ENCODE assay signal across 8 cellular contexts in the genomic region with DNA sequence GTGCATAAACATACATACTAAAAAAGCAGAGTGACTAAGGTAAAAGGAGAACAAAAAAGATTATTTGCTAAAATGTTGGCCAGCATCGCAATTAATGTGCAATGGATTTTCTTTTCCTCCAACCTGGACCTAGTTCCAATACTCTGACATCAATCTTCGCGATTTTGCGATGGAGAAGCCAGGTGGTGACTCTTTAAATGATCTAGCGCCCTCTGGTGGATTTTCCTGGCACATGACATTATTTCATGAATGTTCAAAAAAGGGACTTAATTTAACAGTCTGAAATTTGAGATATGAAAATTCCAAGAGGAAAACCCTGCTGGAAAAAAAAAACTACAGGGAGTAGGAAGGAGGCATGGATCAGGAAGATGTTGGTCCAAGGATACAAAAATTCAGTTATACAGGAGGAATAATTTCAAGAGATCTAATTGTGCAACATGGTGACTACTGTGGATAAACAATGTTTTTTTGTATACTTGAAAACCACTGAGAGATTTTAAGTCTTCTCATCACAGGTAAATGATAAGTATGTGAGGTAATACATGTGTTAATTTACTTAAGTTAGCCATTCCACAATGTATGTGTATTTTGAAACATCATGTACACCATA. TPM values are rescaled to one million over a fixed set of nuclear protein-coding genes. Genes with fewer than 3 reads are reported as not detected.
DNase-seq lines count a peak whose midpoint lies in the region; ATAC-seq, FAIRE-seq and TF ChIP-seq lines count a peak whose summit lies in the region.

No MANE protein-coding gene starts in this region.

- H3K4me3 Mint-ChIP-seq in activated T-cell treated with anti-CD3 and anti-CD28 coated beads, Interleukin-2, amount 50 U/mL, for 4 hours: no peak overlapping the region

- H3K9me3 Mint-ChIP-seq in activated T-cell treated with anti-CD3 and anti-CD28 coated beads, Interleukin-2, amount 50 U/mL, for 4 hours: no peaks in the 10 kb centered on the region

- no peaks in the 10 kb centered on the region for H3K36me3 ChIP-seq in pancreas

- peak; percentile 77 for TF ChIP-seq CTCF in fibroblast of villous mesenchyme (IDR thresholded peaks at IDR 0.05; ENCODE audit: insufficient read depth, low read depth, low read length)
- peak; percentile 52 to 78 (median 68) for TF ChIP-seq CTCF in pancreas (IDR thresholded peaks at IDR 0.05)

- DNase-seq in DMS153 (lab: John Stamatoyannopoulos, UW): peak; percentile 41
- peak; percentile 74 for DNase-seq in HS-5 (ENCODE audit: low read depth)
- peak; percentile 15 to 54 for DNase-seq in NOMO-1 (lab: John Stamatoyannopoulos, UW; ENCODE audit: unreplicated experiment in 2 of 2)
- DNase-seq in activated T-cell treated with anti-CD3 and anti-CD28 coated beads, Interleukin-2, amount 50 U/mL, for 4 hours: peak; percentile 40
- peak; percentile 84 for DNase-seq in fibroblast of villous mesenchyme (ENCODE audit: low read depth)
- peak in 4 of 6 donors; percentile 43 to 75 (median 62) for DNase-seq in pancreas

- peaks cover 44% of the 10 kb centered on the region for H3K27me3 Mint-ChIP-seq in activated T-cell treated with anti-CD3 and anti-CD28 coated beads, Interleukin-2, amount 50 U/mL, for 4 hours (ENCODE audit: low read depth)

- WGBS in pancreas, 2 donors: 0% methylated on average over 5 of the region's 5 CpGs

- no peaks in the 10 kb centered on the region for H3K9me3 ChIP-seq in pancreas

- no peak for ATAC-seq in activated T-cell treated with anti-CD3 and anti-CD28 coated beads, Interleukin-2, amount 50 U/mL, for 4 hours
- ATAC-seq in pancreas: peak; percentile 53 to 69 (median 64)
- no peak for ATAC-seq in GM21447 (IDR thresholded peaks at IDR 0.05; ENCODE audit: unreplicated experiment)
- ATAC-seq in HG03159 (IDR thresholded peaks at IDR 0.05; ENCODE audit: unreplicated experiment): no peak

- H3K36me3 Mint-ChIP-seq in activated T-cell treated with anti-CD3 and anti-CD28 coated beads, Interleukin-2, amount 50 U/mL, for 4 hours (ENCODE audit: insufficient read depth): no peaks in the 10 kb centered on the region

- no peak overlapping the region for H3K27ac ChIP-seq in pancreas

- no peak overlapping the region for H3K4me3 ChIP-seq in fibroblast of villous mesenchyme (ENCODE audit: low read depth, low read length)
- H3K4me3 ChIP-seq in pancreas: no peak overlapping the region

- no peaks in the 10 kb centered on the region for H3K4me1 ChIP-seq in pancreas

- H3K27me3 ChIP-seq in pancreas: no peaks in the 10 kb centered on the region

- peaks cover 8% of the 10 kb centered on the region for H3K4me1 Mint-ChIP-seq in activated T-cell treated with anti-CD3 and anti-CD28 coated beads, Interleukin-2, amount 50 U/mL, for 4 hours (ENCODE audit: low read depth)

- peak; percentile 97 for FAIRE-seq in pancreas (lab: Jason Lieb, UNC)

- intact Hi-C loops in pancreas (cut with DNase I): loop anchor here (5.0 to 10.0 kb wide), 3 partner anchors 390 to 470 kb away; no protein-coding TSS in a partner anchor

RNA-seq across cellular contexts. Expression of a gene that starts 4.3 kb away (rescaled TPM):
- total RNA-seq in activated T-cell treated with anti-CD3 and anti-CD28 coated beads, Interleukin-2, amount 50 U/mL, for 4 hours: under 1 TPM; 0.10 to 0.60 (median 0.18) TPM
- total RNA-seq in fibroblast of villous mesenchyme: 11.0 and 36.7 TPM in 2 replicates
- 10 to 100 TPM in 1 of 6 donors, 1 to 10 TPM in 5; 3.5 to 16.1 (median 7.4) TPM for total RNA-seq in pancreas
- 10 to 100 TPM in 1 of 2 donors, 1 to 10 TPM in 1; 9.6 to 19.4 TPM for polyA plus RNA-seq in pancreas

Comparison
In these comparisons a context has a peak if more than half of its experiments do, and no peak if none do; other contexts are left out.
1. ATAC-seq: peak in pancreas (4 of 4); none in activated T-cell treated with anti-CD3 and anti-CD28 coated beads, Interleukin-2, amount 50 U/mL, for 4 hours (0 of 2), GM21447 (single experiment) and HG03159 (single experiment).
2. Peak in every context shown above with its lines, with median percentiles within 50 percentile points of each other: DNase-seq.